ENCODE assay signal across 16 cellular contexts in the genomic region with DNA sequence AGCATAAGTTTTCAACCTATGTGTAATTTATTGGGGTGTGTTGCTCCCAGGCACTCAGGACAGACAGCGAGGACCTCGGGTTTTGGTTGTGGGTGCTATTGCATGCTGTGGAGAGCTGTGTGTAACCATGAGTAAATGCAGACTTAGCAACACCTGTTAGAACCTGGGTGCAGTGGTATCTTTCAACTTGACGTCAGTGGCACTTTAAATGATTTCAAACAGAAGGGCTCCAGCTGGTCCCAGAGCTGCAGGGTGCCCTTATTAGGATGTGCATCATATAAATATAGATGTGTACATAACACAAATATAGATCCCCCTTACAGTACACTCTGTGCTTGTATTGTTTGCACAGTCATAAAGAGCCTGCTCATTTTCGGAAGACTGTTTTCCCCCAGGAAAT.
DNase-seq lines count a peak whose midpoint lies in the region; ATAC-seq and TF ChIP-seq lines count a peak whose summit lies in the region.
"Had no signal": no experiment of that assay in that cellular context is flagged by ENCODE, and none has a peak within 500 bp of the region (broad histone marks: within the 10 kb centered on the region; RNA-seq: fewer than 3 reads in every experiment).

No MANE protein-coding gene starts in this region.

- H3K36me3 ChIP-seq in SK-N-SH (replicated peaks in 1 of 2; ENCODE audit: control insufficient read depth in 1 of 2, insufficient read depth in 2 of 2, low read length in 1 of 2) = no peaks in the 10 kb centered on the region
- H3K36me3 ChIP-seq in skeletal muscle satellite cell (ENCODE audit: insufficient read depth, low read length) = no peaks in the 10 kb centered on the region
- H3K36me3 ChIP-seq: lower lobe of right lung, tibial artery had no signal

- H3K9ac ChIP-seq in SK-N-SH = no peak overlapping the region
- peak overlapping the region; percentile 71 for H3K9ac ChIP-seq in skeletal muscle satellite cell (ENCODE audit: low read depth, low read length)

- TF ChIP-seq EP300 in SK-N-SH (IDR thresholded peaks at IDR 0.05; ENCODE audit: borderline replicate concordance in 1 of 2, low read depth in 1 of 2, low read length in 1 of 2) = no peak

- H3K4me1 ChIP-seq in SK-N-SH (ENCODE audit: control insufficient read depth in 1 of 2, insufficient read depth in 2 of 2, low read depth in 1 of 2, low read length in 1 of 2) (peaks cover 13 to 42% of the 10 kb centered on the region in 2 experiments), skeletal muscle satellite cell (ENCODE audit: control insufficient read depth, insufficient read depth, low read length) (peaks cover 81% of the 10 kb centered on the region)
- H3K4me1 ChIP-seq: lower lobe of right lung had no signal

- DNase-seq in SK-N-SH = no peak
- DNase-seq in NCI-H2107 (lab: John Stamatoyannopoulos, UW) = peak; percentile 39
- peak; percentile 13 for DNase-seq in astrocyte of the spinal cord (ENCODE audit: low read depth, low spot score)
- DNase-seq in occipital lobe (lab: John Stamatoyannopoulos, UW) = no peak
- DNase-seq: activated CD8-positive, alpha-beta T cell treated with anti-CD3 and anti-CD28 coated beads for 36 hours; activated naive CD4-positive, alpha-beta T cell treated with anti-CD3 and anti-CD28 coated beads for 36 hours; caudate nucleus; hypothalamus; lower lobe of right lung; MM.1S; stimulated activated CD4-positive, alpha-beta T cell treated with anti-CD3 and anti-CD28 coated beads, Interleukin-15, amount 100 ng/mL, for 24 hours; tibial artery had no signal

- POLR2A ChIA-PET in SK-N-SH (lab: Yijun Ruan, JAX) = no interaction called here

- H3K9me2 ChIP-seq in SK-N-SH = no peaks in the 10 kb centered on the region

- no peak overlapping the region for H2AFZ ChIP-seq in SK-N-SH (ENCODE audit: low read depth)

- H3K79me2 ChIP-seq in SK-N-SH (ENCODE audit: insufficient read depth) = no peaks in the 10 kb centered on the region

- ATAC-seq in SK-N-SH treated with all-trans-retinoic acid at 6 μM for 48 hours (no peak), HG03442 (IDR thresholded peaks at IDR 0.05; ENCODE audit: unreplicated experiment) (no peak), HG02852 (IDR thresholded peaks at IDR 0.05; ENCODE audit: unreplicated experiment) (no peak)
- ATAC-seq: activated CD8-positive, alpha-beta T cell treated with anti-CD3 and anti-CD28 coated beads for 36 hours; lower lobe of right lung had no signal

- H3K4me2 ChIP-seq in SK-N-SH = no peak overlapping the region
- peak overlapping the region; percentile 39 for H3K4me2 ChIP-seq in skeletal muscle satellite cell (ENCODE audit: low read length)

- H3K27me3 ChIP-seq in SK-N-SH (ENCODE audit: insufficient read depth) (no peaks in the 10 kb centered on the region), skeletal muscle satellite cell (ENCODE audit: control insufficient read depth, insufficient read depth, low read length) (no peaks in the 10 kb centered on the region)
- H3K27me3 ChIP-seq: tibial artery had no signal

- H3K4me3 ChIP-seq in SK-N-SH (ENCODE audit: low read depth in 2 of 2, low read length in 1 of 2) = no peak overlapping the region
- no peak overlapping the region for H3K4me3 ChIP-seq in astrocyte of the spinal cord (ENCODE audit: low read depth, low read length)
- H3K4me3 ChIP-seq in skeletal muscle satellite cell (ENCODE audit: low read length) = no peak overlapping the region
- H3K4me3 ChIP-seq: lower lobe of right lung, tibial artery had no signal

- peaks cover 42% of the 10 kb centered on the region for H3F3A ChIP-seq in SK-N-SH (replicated peaks; ENCODE audit: insufficient read depth)

- H3K9me3 ChIP-seq in SK-N-SH (no peaks in the 10 kb centered on the region), skeletal muscle satellite cell (replicated peaks; ENCODE audit: low read length) (no peaks in the 10 kb centered on the region)
- H3K9me3 ChIP-seq: lower lobe of right lung, tibial artery had no signal

- peak overlapping the region in 1 of 2 experiments; percentile 6; a peak in 1 of 4 replicates for H3K27ac ChIP-seq in SK-N-SH (ENCODE audit: low read depth in 2 of 2, low read length in 1 of 2)
- H3K27ac ChIP-seq: lower lobe of right lung, tibial artery had no signal

- TF ChIP-seq RAD21 in SK-N-SH (IDR thresholded peaks at IDR 0.05; ENCODE audit: low read length) = no peak

- TF ChIP-seq CTCF in SK-N-SH (IDR thresholded peaks at IDR 0.05) (no peak), astrocyte of the spinal cord (IDR thresholded peaks at IDR 0.05; ENCODE audit: low read depth, low read length) (no peak)

- in situ Hi-C loops in astrocyte of the spinal cord (cut with HindIII; ENCODE audit: low sequenced_read_pairs) = no loop called here

- 87% methylated on average over 2 of the region's 4 CpGs for WGBS in SK-N-SH (ENCODE audit: low lambda C conversion rate)

- H4K20me1 ChIP-seq in SK-N-SH (ENCODE audit: insufficient read depth) = no peaks in the 10 kb centered on the region

- CTCF ChIA-PET in SK-N-SH (lab: Yijun Ruan, JAX) = no interaction called here

TF ChIP-seq in SK-N-SH, 30 proteins besides CTCF, POLR2A, EP300 and RAD21:
- TF ChIP-seq RFX5 (IDR thresholded peaks at IDR 0.05; ENCODE audit: low read length) (no peak), TCF12 (IDR thresholded peaks at IDR 0.05) (peak; percentile 40; the same call in 1 of the 2 replicates)
TF ChIP-seq in SK-N-SH: peak in this region for 1.

TF ChIP-seq in SK-N-SH treated with all-trans-retinoic acid at 6 μM for 48 hours, 23 proteins besides CTCF, POLR2A, EP300 and RAD21:
- no peak for TF ChIP-seq BACH2 (CRISPR knock-in tag; IDR thresholded peaks at IDR 0.05; ENCODE audit: borderline replicate concordance)
- no peak for TF ChIP-seq CSDC2 (CRISPR knock-in tag; IDR thresholded peaks at IDR 0.05)
- no peak for TF ChIP-seq ARNTL (CRISPR knock-in tag; IDR thresholded peaks at IDR 0.05; ENCODE audit: borderline replicate concordance, low read depth)
- no peak for TF ChIP-seq ZC3H10 (CRISPR knock-in tag; IDR thresholded peaks at IDR 0.05)
- no peak for TF ChIP-seq CSRNP3 (CRISPR knock-in tag; IDR thresholded peaks at IDR 0.05)
- no peak for TF ChIP-seq ZNF8 (CRISPR knock-in tag; IDR thresholded peaks at IDR 0.05)
- TF ChIP-seq TOX (CRISPR knock-in tag; IDR thresholded peaks at IDR 0.05; ENCODE audit: borderline replicate concordance) = no peak
- TF ChIP-seq ISL1 (CRISPR knock-in tag; IDR thresholded peaks at IDR 0.05) = no peak
TF ChIP-seq in SK-N-SH treated with all-trans-retinoic acid at 6 μM for 48 hours: peak in this region for 0.

Comparison
In these comparisons a context has a peak if more than half of its experiments do, and no peak if none do; other contexts are left out.
1. DNase-seq: peak in NCI-H2107 (single experiment) and astrocyte of the spinal cord (single experiment); none in SK-N-SH (single experiment) and occipital lobe (single experiment).